In genomic region chr17:78818932-78819331, GRCh38 we compare ENCODE assay signal across 10 cellular contexts. TPM values are rescaled to one million over a fixed set of nuclear protein-coding genes. Genes with fewer than 3 reads are reported as not detected.
DNase-seq lines count a peak whose midpoint lies in the region; ATAC-seq and TF ChIP-seq lines count a peak whose summit lies in the region.
"Had no signal": no experiment of that assay in that cellular context is flagged by ENCODE, and none has a peak within 500 bp of the region (broad histone marks: within the 10 kb centered on the region; RNA-seq: fewer than 3 reads in every experiment).

No MANE protein-coding gene starts in this region.

- H3K4me1 Mint-ChIP-seq in IgD-negative memory B cell, result peaks cover 8 to 14% (median 10%) of the 10 kb centered on the region in 3 donors

- TF ChIP-seq EP300 in sigmoid colon (IDR thresholded peaks at IDR 0.05), result peak in 1 of 4 donors; percentile 5

- no peaks in the 10 kb centered on the region for H3K27me3 Mint-ChIP-seq in IgD-negative memory B cell

- no peaks in the 10 kb centered on the region for H3K27me3 ChIP-seq in duodenal mucosa (ENCODE audit: control insufficient read depth in 1 of 2, insufficient read depth in 2 of 2, low read length in 2 of 2)
- no peaks in the 10 kb centered on the region for H3K27me3 ChIP-seq in sigmoid colon
- no peaks in the 10 kb centered on the region for H3K27me3 ChIP-seq in foreskin keratinocyte
- H3K27me3 ChIP-seq in dorsolateral prefrontal cortex, result no peaks in the 10 kb centered on the region

- no peak overlapping the region for H3K4me3 ChIP-seq in duodenal mucosa (ENCODE audit: low read depth in 1 of 2, low read length in 2 of 2)
- no peak overlapping the region for H3K4me3 ChIP-seq in sigmoid colon
- no peak overlapping the region for H3K4me3 ChIP-seq in dorsolateral prefrontal cortex

- H3K4me1 ChIP-seq in duodenal mucosa (ENCODE audit: control insufficient read depth in 1 of 2, insufficient read depth in 2 of 2, low read length in 2 of 2) (peaks cover 3 to 13% of the 10 kb centered on the region in 2 donors), sigmoid colon (no peaks in the 10 kb centered on the region), foreskin keratinocyte (no peaks in the 10 kb centered on the region)

- 39 to 68% methylated on average over 6 of the region's 6 CpGs for WGBS in sigmoid colon, 2 donors

- H3K27ac Mint-ChIP-seq in IgD-negative memory B cell, result peak overlapping the region; percentile 52 to 70 (median 64)

- H3K36me3 ChIP-seq in duodenal mucosa (ENCODE audit: control insufficient read depth in 1 of 2, insufficient read depth in 2 of 2, low read length in 2 of 2), result peaks cover 51 to 93% of the 10 kb centered on the region in 2 donors
- H3K36me3 ChIP-seq in sigmoid colon, result peaks cover 44 to 99% (median 72%) of the 10 kb centered on the region in 4 donors

- TF ChIP-seq CTCF in VCaP (conservative IDR thresholded peaks at IDR 0.05) (no peak), sigmoid colon (IDR thresholded peaks at IDR 0.05) (no peak), foreskin keratinocyte (conservative IDR thresholded peaks at IDR 0.05) (no peak), dorsolateral prefrontal cortex (IDR thresholded peaks at IDR 0.05 in 54 of 56, conservative IDR thresholded peaks at IDR 0.05 in 2 of 56; ENCODE audit: low read depth in 1 of 56, partially characterized antibody in 56 of 56) (no peak)

- H3K9me3 ChIP-seq in duodenal mucosa (ENCODE audit: control insufficient read depth in 1 of 2, low read length in 2 of 2) (no peaks in the 10 kb centered on the region), sigmoid colon (no peaks in the 10 kb centered on the region)

- H3K4me3 Mint-ChIP-seq in IgD-negative memory B cell, result peak overlapping the region in 3 of 4 donors; percentile 3 to 53 (median 36)

- no peak for DNase-seq in sigmoid colon
- no peak for DNase-seq in foreskin keratinocyte
- DNase-seq in NK-92 (lab: John Stamatoyannopoulos, UW; ENCODE audit: unreplicated experiment), result no peak
- DNase-seq in dorsolateral prefrontal cortex, result no peak
- DNase-seq: DMS79 treated with DMSO at 0.1 percent for 48 hours, NCI-H1048 had no signal

- peaks cover 7% of the 10 kb centered on the region for H3K36me3 Mint-ChIP-seq in IgD-negative memory B cell

- intact Hi-C loops in sigmoid colon (cut with DNase I), result no loop called here
- intact Hi-C loops in dorsolateral prefrontal cortex (cut with DNase I), result no loop called here

- H3K9ac ChIP-seq in duodenal mucosa (ENCODE audit: low read depth in 1 of 2, low read length in 2 of 2), result no peak overlapping the region

- TF ChIP-seq POLR2A in sigmoid colon (IDR thresholded peaks at IDR 0.05), result no peak

- H3K27ac ChIP-seq in VCaP (peak overlapping the region; percentile 95), duodenal mucosa (ENCODE audit: low read depth, low read length) (peak overlapping the region; percentile 58), sigmoid colon (peak overlapping the region; percentile 1 to 53 (median 39)), foreskin keratinocyte (no peak overlapping the region), dorsolateral prefrontal cortex (peak overlapping the region in 17 of 59 donors; percentile 3 to 55 (median 26))

- no peaks in the 10 kb centered on the region for H3K9me3 Mint-ChIP-seq in IgD-negative memory B cell

- ATAC-seq in foreskin keratinocyte (no peak), GM19397 (IDR thresholded peaks at IDR 0.05; ENCODE audit: unreplicated experiment) (no peak)

RNA-seq across cellular contexts. Expression of gene USP36, which starts 21.7 kb away (rescaled TPM):
- polyA plus RNA-seq in IgD-negative memory B cell, result 28.8 TPM
- total RNA-seq in sigmoid colon, result 10 to 100 TPM; 18.5 to 49.3 (median 35.9) TPM
- 10 to 100 TPM in 2 of 3 donors, 1 to 10 TPM in 1; 6.7 to 28.6 (median 13.8) TPM for polyA plus RNA-seq in sigmoid colon
- total RNA-seq in foreskin keratinocyte, result 30.6 and 31.4 TPM in 2 replicates
- 16.2 and 18.9 TPM in 2 replicates for polyA plus RNA-seq in foreskin keratinocyte
- total RNA-seq in dorsolateral prefrontal cortex, result 10 to 100 TPM; 39.1 to 90.9 (median 60.5) TPM

RNA-seq across cellular contexts. Expression of gene CYTH1, which starts 36.9 kb away (rescaled TPM):
- 210 TPM for polyA plus RNA-seq in IgD-negative memory B cell
- 10 to 100 TPM; 26.7 to 38.5 (median 35.2) TPM for total RNA-seq in sigmoid colon
- polyA plus RNA-seq in sigmoid colon, result 10 to 100 TPM; 56.5 to 83.8 (median 64.3) TPM
- 23.4 and 27.4 TPM in 2 replicates for total RNA-seq in foreskin keratinocyte
- polyA plus RNA-seq in foreskin keratinocyte, result 15.1 and 18.8 TPM in 2 replicates
- total RNA-seq in dorsolateral prefrontal cortex, result 100 to 1,000 TPM in 67 of 120 experiments, 10 to 100 TPM in 53; 70.0 to 339 (median 108) TPM
